Comparison of ENCODE assay signal across 8 cellular contexts in genomic region chr12:109994262-109995175, GRCh38. TPM values are rescaled to one million over a fixed set of nuclear protein-coding genes. Genes with fewer than 3 reads are reported as not detected.
A peak's percentile ranks its signal among the peaks of the same experiment; 100 is the strongest.
DNase-seq lines count a peak whose midpoint lies in the region; ATAC-seq and TF ChIP-seq lines count a peak whose summit lies in the region.

No MANE protein-coding gene starts in this region.

- TF ChIP-seq EP300 in neural cell (conservative IDR thresholded peaks at IDR 0.05; ENCODE audit: poor library complexity, severe bottlenecking) = no peak

- TF ChIP-seq RAD21 in neural cell (conservative IDR thresholded peaks at IDR 0.05) = no peak

- no peaks in the 10 kb centered on the region for H3K9me2 ChIP-seq in neural cell (ENCODE audit: insufficient read depth, low read length)

- H3K4me3 ChIP-seq in DND-41 (ENCODE audit: low read depth in 1 of 2, low read length in 2 of 2) (peak overlapping the region; percentile 79 to 84; a peak in 3 of 4 replicates), neural cell (ENCODE audit: low read length) (peak overlapping the region; percentile 99)

- H3K4me1 Mint-ChIP-seq in chondrocyte (ENCODE audit: low read depth) = peaks cover 43% of the 10 kb centered on the region

- H3K9me3 Mint-ChIP-seq in chondrocyte (ENCODE audit: low read depth) = no peaks in the 10 kb centered on the region

- H4K20me1 ChIP-seq in DND-41 (ENCODE audit: insufficient read depth, low read length) = peaks cover 12% of the 10 kb centered on the region; the same call in 1 of the 2 replicates
- H4K20me1 ChIP-seq in neural cell (ENCODE audit: insufficient read depth) = no peaks in the 10 kb centered on the region

- H3F3A ChIP-seq in neural cell (ENCODE audit: insufficient read depth, low read length, poor library complexity, severe bottlenecking) = no peaks in the 10 kb centered on the region

- H3K27me3 Mint-ChIP-seq in chondrocyte (ENCODE audit: low read depth) = no peaks in the 10 kb centered on the region

- TF ChIP-seq CTCF in DND-41 (IDR thresholded peaks at IDR 0.05; ENCODE audit: borderline replicate concordance, extremely low read depth, low read length, poor library complexity, severe bottlenecking) = no peak
- TF ChIP-seq CTCF in chondrocyte (IDR thresholded peaks at IDR 0.05) = no peak
- TF ChIP-seq CTCF in neural cell (IDR thresholded peaks at IDR 0.05; ENCODE audit: poor library complexity, severe bottlenecking) = no peak

- peak overlapping the region; percentile 91 for H3K27ac ChIP-seq in DND-41 (ENCODE audit: low read length)
- H3K27ac ChIP-seq in neural cell (ENCODE audit: low read length) = no peak overlapping the region

- H3K36me3 Mint-ChIP-seq in chondrocyte (ENCODE audit: low read depth) = peaks cover 2% of the 10 kb centered on the region

- peak; percentile 29 for DNase-seq in DND-41
- DNase-seq in NOMO-1 treated with DMSO at 0.1 percent for 48 hours (lab: John Stamatoyannopoulos, UW; ENCODE audit: unreplicated experiment) = peak; percentile 85
- DNase-seq in chondrocyte (ENCODE audit: low spot score) = no peak
- no peak for DNase-seq in NCI-H1436 treated with DMSO at 0.1 percent for 48 hours (lab: John Stamatoyannopoulos, UW)

- H3K4me1 ChIP-seq in DND-41 (ENCODE audit: insufficient read depth, low read length) = peaks cover 42% of the 10 kb centered on the region

- peak overlapping the region; percentile 87 for H3K4me3 Mint-ChIP-seq in chondrocyte (ENCODE audit: unreplicated experiment)

- no peaks in the 10 kb centered on the region for H3K27me3 ChIP-seq in DND-41 (ENCODE audit: insufficient read depth, low read length, poor library complexity)
- no peaks in the 10 kb centered on the region for H3K27me3 ChIP-seq in neural cell (ENCODE audit: insufficient read depth, low read depth, low read length)

- H3K27ac Mint-ChIP-seq in chondrocyte (ENCODE audit: unreplicated experiment) = no peak overlapping the region

- H3K79me2 ChIP-seq in DND-41 (ENCODE audit: insufficient read depth, low read length) = peaks cover 66% of the 10 kb centered on the region
- peaks cover 29% of the 10 kb centered on the region for H3K79me2 ChIP-seq in neural cell (replicated peaks; ENCODE audit: insufficient read depth, low read length)

- H3K9ac ChIP-seq in DND-41 (ENCODE audit: low read depth, low read length) (peak overlapping the region; percentile 85), neural cell (ENCODE audit: low read length) (peak overlapping the region; percentile 91)

- ATAC-seq in DND-41 (ENCODE audit: insufficient read depth, low read depth) (peak; percentile 36), HG03457 (IDR thresholded peaks at IDR 0.05; ENCODE audit: unreplicated experiment) (no peak), HG03280 (IDR thresholded peaks at IDR 0.05; ENCODE audit: unreplicated experiment) (no peak), GM18517 (IDR thresholded peaks at IDR 0.05; ENCODE audit: unreplicated experiment) (no peak)

- H3K36me3 ChIP-seq in DND-41 (ENCODE audit: insufficient read depth, low read length) (peaks cover 29% of the 10 kb centered on the region), neural cell (ENCODE audit: insufficient read depth, low read length) (no peaks in the 10 kb centered on the region)

- peak overlapping the region; percentile 73; the same call in 1 of the 2 replicates for H2AFZ ChIP-seq in DND-41 (ENCODE audit: low read depth, low read length)
- no peak overlapping the region for H2AFZ ChIP-seq in neural cell (ENCODE audit: low read depth, low read length)

- H3K4me2 ChIP-seq in DND-41 (ENCODE audit: insufficient read depth, low read length) (peak overlapping the region; percentile 92), neural cell (ENCODE audit: low read length) (peak overlapping the region; percentile 92)

- H3K9me3 ChIP-seq in DND-41 (ENCODE audit: insufficient read depth, low read length, severe bottlenecking) (no peaks in the 10 kb centered on the region), neural cell (ENCODE audit: low read length) (no peaks in the 10 kb centered on the region)

TF ChIP-seq in neural cell, 6 proteins besides CTCF, POLR2A, EP300 and RAD21:
- no peak for TF ChIP-seq SMC3 (conservative IDR thresholded peaks at IDR 0.05; ENCODE audit: poor library complexity)
- no peak for TF ChIP-seq POLR2AphosphoS5 (IDR thresholded peaks at IDR 0.05)
- no peak for TF ChIP-seq TAF1 (IDR thresholded peaks at IDR 0.05; ENCODE audit: low read depth)
- no peak for TF ChIP-seq EZH2 (IDR thresholded peaks at IDR 0.05; ENCODE audit: borderline replicate concordance, insufficient read depth, low read length, poor library complexity, severe bottlenecking)
- no peak for TF ChIP-seq REST (IDR thresholded peaks at IDR 0.05; ENCODE audit: borderline replicate concordance)
- no peak for TF ChIP-seq MXI1 (conservative IDR thresholded peaks at IDR 0.05; ENCODE audit: poor library complexity, severe bottlenecking)

RNA-seq across cellular contexts. Expression of gene GIT2, which starts 1.6 kb away (rescaled TPM):
- total RNA-seq in chondrocyte = 35.4 to 48.6 TPM (median 38.1 TPM) in 3 replicates
- 14.2 and 21.1 TPM in 2 replicates for polyA plus RNA-seq in neural cell
- 47.0 and 66.0 TPM in 2 replicates for polyA minus RNA-seq in neural cell

RNA-seq across cellular contexts. Expression of gene ANKRD13A, which starts 4.7 kb away (rescaled TPM):
- total RNA-seq in chondrocyte = 34.8 to 37.6 TPM (median 37.6 TPM) in 3 replicates
- polyA plus RNA-seq in neural cell = 89.2 and 117 TPM in 2 replicates
- polyA minus RNA-seq in neural cell = 78.6 and 90.3 TPM in 2 replicates

RNA-seq across cellular contexts. Expression of gene C12orf76, which starts 53.8 kb away (rescaled TPM):
- total RNA-seq in chondrocyte = 7.2 to 9.9 TPM (median 8.2 TPM) in 3 replicates
- polyA plus RNA-seq in neural cell = 202 and 227 TPM in 2 replicates
- 84.9 and 99.1 TPM in 2 replicates for polyA minus RNA-seq in neural cell

Comparison
In these comparisons a context has a peak if more than half of its experiments do, and no peak if none do; other contexts are left out.
1. DNase-seq: peak in DND-41 (single experiment) and NOMO-1 treated with DMSO at 0.1 percent for 48 hours (single experiment); none in chondrocyte (single experiment) and NCI-H1436 treated with DMSO at 0.1 percent for 48 hours (single experiment).